In the genomic region with DNA sequence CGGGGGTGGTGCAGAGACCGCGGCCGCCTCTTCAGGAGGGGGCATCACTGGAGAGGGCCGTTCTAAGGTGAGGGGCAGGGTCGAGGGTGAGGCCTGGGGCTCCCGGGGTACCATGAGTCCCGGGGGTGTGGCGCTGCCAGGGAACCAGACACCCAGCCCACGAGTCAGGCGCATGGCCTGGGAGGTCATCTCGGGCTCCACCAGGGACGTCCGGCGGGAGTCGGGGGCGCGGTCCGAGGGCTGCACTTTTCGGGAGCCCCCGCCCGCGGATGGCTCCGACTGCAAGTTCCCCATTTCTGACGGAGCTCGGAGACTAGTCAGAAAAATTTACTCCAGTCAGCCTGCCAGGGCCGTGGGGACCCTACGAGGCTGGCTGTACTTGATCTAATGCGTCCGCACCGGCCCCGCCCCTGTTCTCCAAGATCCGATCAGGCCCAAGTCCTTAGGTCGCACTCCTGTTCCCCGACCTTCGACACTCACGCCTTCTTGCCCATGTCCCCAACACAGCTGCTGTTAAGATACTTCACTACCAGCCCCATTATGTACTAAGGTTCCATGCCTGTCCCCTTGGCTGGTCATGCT, we compare ENCODE assay signal across 1 cellular context.
TF ChIP-seq lines count a peak whose summit lies in the region.

No MANE protein-coding gene starts in this region.

TF ChIP-seq in HEK293T, 16 proteins besides CTCF, POLR2A, EP300 and RAD21 (continued from another document):
- TF ChIP-seq FOXA1 (IDR thresholded peaks at IDR 0.05): no peak
- TF ChIP-seq ELF4 (IDR thresholded peaks at IDR 0.05): no peak
- TF ChIP-seq BHLHE40 (IDR thresholded peaks at IDR 0.05; ENCODE audit: borderline replicate concordance): no peak
- no peak for TF ChIP-seq FOXK2 (IDR thresholded peaks at IDR 0.05)
- no peak for TF ChIP-seq NFRKB (IDR thresholded peaks at IDR 0.05)
